Comparison of ENCODE assay signal across 1 cellular context in genomic region chr20:36183155-36183944, GRCh38.
TF ChIP-seq lines count a peak whose summit lies in the region.

No MANE protein-coding gene starts in this region.

TF ChIP-seq in K562, 482 proteins besides CTCF, POLR2A, EP300 and RAD21 (continued from another document and continues in another):
- no peak; the same call in 1 of the 2 replicates for TF ChIP-seq ZNF592 (IDR thresholded peaks at IDR 0.05)
- TF ChIP-seq, protein P1, sequence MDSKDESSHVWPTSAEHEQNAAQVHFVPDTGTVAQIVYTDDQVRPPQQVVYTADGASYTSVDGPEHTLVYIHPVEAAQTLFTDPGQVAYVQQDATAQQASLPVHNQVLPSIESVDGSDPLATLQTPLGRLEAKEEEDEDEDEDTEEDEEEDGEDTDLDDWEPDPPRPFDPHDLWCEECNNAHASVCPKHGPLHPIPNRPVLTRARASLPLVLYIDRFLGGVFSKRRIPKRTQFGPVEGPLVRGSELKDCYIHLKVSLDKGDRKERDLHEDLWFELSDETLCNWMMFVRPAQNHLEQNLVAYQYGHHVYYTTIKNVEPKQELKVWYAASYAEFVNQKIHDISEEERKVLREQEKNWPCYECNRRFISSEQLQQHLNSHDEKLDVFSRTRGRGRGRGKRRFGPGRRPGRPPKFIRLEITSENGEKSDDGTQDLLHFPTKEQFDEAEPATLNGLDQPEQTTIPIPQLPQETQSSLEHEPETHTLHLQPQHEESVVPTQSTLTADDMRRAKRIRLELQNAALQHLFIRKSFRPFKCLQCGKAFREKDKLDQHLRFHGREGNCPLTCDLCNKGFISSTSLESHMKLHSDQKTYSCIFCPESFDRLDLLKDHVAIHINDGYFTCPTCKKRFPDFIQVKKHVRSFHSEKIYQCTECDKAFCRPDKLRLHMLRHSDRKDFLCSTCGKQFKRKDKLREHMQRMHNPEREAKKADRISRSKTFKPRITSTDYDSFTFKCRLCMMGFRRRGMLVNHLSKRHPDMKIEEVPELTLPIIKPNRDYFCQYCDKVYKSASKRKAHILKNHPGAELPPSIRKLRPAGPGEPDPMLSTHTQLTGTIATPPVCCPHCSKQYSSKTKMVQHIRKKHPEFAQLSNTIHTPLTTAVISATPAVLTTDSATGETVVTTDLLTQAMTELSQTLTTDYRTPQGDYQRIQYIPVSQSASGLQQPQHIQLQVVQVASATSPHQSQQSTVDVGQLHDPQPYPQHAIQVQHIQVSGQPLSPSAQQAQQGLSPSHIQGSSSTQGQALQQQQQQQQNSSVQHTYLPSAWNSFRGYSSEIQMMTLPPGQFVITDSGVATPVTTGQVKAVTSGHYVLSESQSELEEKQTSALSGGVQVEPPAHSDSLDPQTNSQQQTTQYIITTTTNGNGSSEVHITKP (IDR thresholded peaks at IDR 0.05; ENCODE audit: partially characterized antibody) = peak; percentile 81
- TF ChIP-seq, protein P2, sequence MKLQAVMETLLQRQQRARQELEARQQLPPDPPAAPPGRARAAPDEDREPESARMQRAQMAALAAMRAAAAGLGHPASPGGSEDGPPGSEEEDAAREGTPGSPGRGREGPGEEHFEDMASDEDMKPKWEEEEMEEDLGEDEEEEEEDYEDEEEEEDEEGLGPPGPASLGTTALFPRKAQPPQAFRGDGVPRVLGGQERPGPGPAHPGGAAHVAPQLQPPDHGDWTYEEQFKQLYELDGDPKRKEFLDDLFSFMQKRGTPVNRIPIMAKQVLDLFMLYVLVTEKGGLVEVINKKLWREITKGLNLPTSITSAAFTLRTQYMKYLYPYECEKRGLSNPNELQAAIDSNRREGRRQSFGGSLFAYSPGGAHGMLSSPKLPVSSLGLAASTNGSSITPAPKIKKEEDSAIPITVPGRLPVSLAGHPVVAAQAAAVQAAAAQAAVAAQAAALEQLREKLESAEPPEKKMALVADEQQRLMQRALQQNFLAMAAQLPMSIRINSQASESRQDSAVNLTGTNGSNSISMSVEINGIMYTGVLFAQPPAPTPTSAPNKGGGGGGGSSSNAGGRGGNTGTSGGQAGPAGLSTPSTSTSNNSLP (IDR thresholded peaks at IDR 0.05; ENCODE audit: borderline replicate concordance, low read depth, low read length) = no peak
- no peak for TF ChIP-seq NR0B1 (IDR thresholded peaks at IDR 0.05; ENCODE audit: partially characterized antibody)
- no peak for TF ChIP-seq SRSF9 (IDR thresholded peaks at IDR 0.05; ENCODE audit: borderline replicate concordance, low read depth, low read length)
- peak; percentile 58 for TF ChIP-seq NEUROD1 (IDR thresholded peaks at IDR 0.05; ENCODE audit: borderline replicate concordance, low read depth, low read length, partially characterized antibody)
- no peak for TF ChIP-seq MCM5 (IDR thresholded peaks at IDR 0.05; ENCODE audit: low read depth)
- TF ChIP-seq, protein P3, sequence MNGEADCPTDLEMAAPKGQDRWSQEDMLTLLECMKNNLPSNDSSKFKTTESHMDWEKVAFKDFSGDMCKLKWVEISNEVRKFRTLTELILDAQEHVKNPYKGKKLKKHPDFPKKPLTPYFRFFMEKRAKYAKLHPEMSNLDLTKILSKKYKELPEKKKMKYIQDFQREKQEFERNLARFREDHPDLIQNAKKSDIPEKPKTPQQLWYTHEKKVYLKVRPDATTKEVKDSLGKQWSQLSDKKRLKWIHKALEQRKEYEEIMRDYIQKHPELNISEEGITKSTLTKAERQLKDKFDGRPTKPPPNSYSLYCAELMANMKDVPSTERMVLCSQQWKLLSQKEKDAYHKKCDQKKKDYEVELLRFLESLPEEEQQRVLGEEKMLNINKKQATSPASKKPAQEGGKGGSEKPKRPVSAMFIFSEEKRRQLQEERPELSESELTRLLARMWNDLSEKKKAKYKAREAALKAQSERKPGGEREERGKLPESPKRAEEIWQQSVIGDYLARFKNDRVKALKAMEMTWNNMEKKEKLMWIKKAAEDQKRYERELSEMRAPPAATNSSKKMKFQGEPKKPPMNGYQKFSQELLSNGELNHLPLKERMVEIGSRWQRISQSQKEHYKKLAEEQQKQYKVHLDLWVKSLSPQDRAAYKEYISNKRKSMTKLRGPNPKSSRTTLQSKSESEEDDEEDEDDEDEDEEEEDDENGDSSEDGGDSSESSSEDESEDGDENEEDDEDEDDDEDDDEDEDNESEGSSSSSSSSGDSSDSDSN (IDR thresholded peaks at IDR 0.05; ENCODE audit: borderline replicate concordance in 1 of 2, low read depth in 2 of 2, low read length in 2 of 2) = no peak
- TF ChIP-seq USF2 (CRISPR knock-in tag; IDR thresholded peaks at IDR 0.05) = 0 out of 2 replicates have a peak, but pooled peaks have one; percentile 12
- TF ChIP-seq GATA2 (CRISPR knock-in tag; IDR thresholded peaks at IDR 0.05) = peak; percentile 87
- 0 out of 2 replicates have a peak, but pooled peaks have one; percentile 47 for TF ChIP-seq E2F5 (CRISPR knock-in tag; IDR thresholded peaks at IDR 0.05)
- TF ChIP-seq HSF4 (CRISPR knock-in tag; IDR thresholded peaks at IDR 0.05; ENCODE audit: borderline replicate concordance) = no peak
- no peak for TF ChIP-seq HIVEP1 (CRISPR knock-in tag; IDR thresholded peaks at IDR 0.05)
- TF ChIP-seq ZNF584 (CRISPR knock-in tag; IDR thresholded peaks at IDR 0.05; ENCODE audit: low read depth) = peak; percentile 49; the same call in 1 of the 2 replicates
- TF ChIP-seq FIP1L1 (IDR thresholded peaks at IDR 0.05; ENCODE audit: low read depth, low read length, poor library complexity, severe bottlenecking) = no peak
- no peak for TF ChIP-seq PRPF4 (IDR thresholded peaks at IDR 0.05; ENCODE audit: insufficient read depth, low read depth, low read length, poor library complexity, severe bottlenecking)
- TF ChIP-seq C11orf30 (IDR thresholded peaks at IDR 0.05; ENCODE audit: low read depth) = no peak
- no peak for TF ChIP-seq ZNF354B (CRISPR knock-in tag; IDR thresholded peaks at IDR 0.05)
- no peak for TF ChIP-seq NCOA6 (IDR thresholded peaks at IDR 0.05)
- TF ChIP-seq LARP7 (IDR thresholded peaks at IDR 0.05) = no peak
- no peak for TF ChIP-seq ZNF41 (CRISPR knock-in tag; conservative IDR thresholded peaks at IDR 0.05)
- TF ChIP-seq HDGF (IDR thresholded peaks at IDR 0.05) = no peak
- no peak for TF ChIP-seq SNIP1 (IDR thresholded peaks at IDR 0.05; ENCODE audit: low read depth)
- TF ChIP-seq TEAD4 (IDR thresholded peaks at IDR 0.05; ENCODE audit: low read length) = peak; percentile 97
- no peak for TF ChIP-seq TEAD4 (CRISPR knock-in tag; IDR thresholded peaks at IDR 0.05; ENCODE audit: borderline replicate concordance)
- no peak for TF ChIP-seq ZNF436 (CRISPR knock-in tag; IDR thresholded peaks at IDR 0.05)
